Comparison of ENCODE assay signal across 1 cellular context in genomic region chr3:169764453-169765280, GRCh38.
A peak's percentile ranks its signal among the peaks of the same experiment; 100 is the strongest.
TF ChIP-seq lines count a peak whose summit lies in the region.

TERC (minus strand) TSS chr3:169765060.

TF ChIP-seq in K562, 482 proteins besides CTCF, POLR2A, EP300 and RAD21 (continued from another document and continues in another):
- TF ChIP-seq MLLT1 (IDR thresholded peaks at IDR 0.05) (peak; percentile 8 to 18; a peak in 1 of 4 replicates), SNIP1 (IDR thresholded peaks at IDR 0.05; ENCODE audit: low read depth) (no peak), BMI1 (IDR thresholded peaks at IDR 0.05; ENCODE audit: low read length) (no peak), TEAD1 (CRISPR knock-in tag; IDR thresholded peaks at IDR 0.05) (peak in 1 of 2 experiments; percentile 48; a peak in 1 of 4 replicates), TAF15 (IDR thresholded peaks at IDR 0.05; ENCODE audit: low read depth, low read length) (no peak), CLOCK (CRISPR knock-in tag; IDR thresholded peaks at IDR 0.05; ENCODE audit: borderline replicate concordance) (no peak), E2F4 (CRISPR knock-in tag; IDR thresholded peaks at IDR 0.05; ENCODE audit: low read depth) (no peak), ASH1L (IDR thresholded peaks at IDR 0.05; ENCODE audit: borderline replicate concordance, low read depth, partially characterized antibody) (no peak), HNRNPH1 (optimal IDR thresholded peaks at IDR 0.05; ENCODE audit: low read depth, low read length) (peak; percentile 95), PHF8 (IDR thresholded peaks at IDR 0.05; ENCODE audit: borderline replicate concordance, low read length) (peak; percentile 81), ZNF165 (CRISPR knock-in tag; IDR thresholded peaks at IDR 0.05; ENCODE audit: borderline replicate concordance) (no peak), POLR2G (IDR thresholded peaks at IDR 0.05; ENCODE audit: low read depth, low read length) (peak; percentile 100), ELK3 (CRISPR knock-in tag; IDR thresholded peaks at IDR 0.05) (no peak), NCOA1 (IDR thresholded peaks at IDR 0.05; ENCODE audit: low read depth) (no peak), ZNF407 (IDR thresholded peaks at IDR 0.05; ENCODE audit: low read depth) (no peak), NCOR1 (IDR thresholded peaks at IDR 0.05) (no peak), ZBTB17 (CRISPR knock-in tag; IDR thresholded peaks at IDR 0.05) (peak; percentile 60; the same call in 1 of the 2 replicates), HBP1 (CRISPR knock-in tag; IDR thresholded peaks at IDR 0.05) (0 out of 2 replicates have a peak, but pooled peaks have one; percentile 51), ZNF134 (CRISPR knock-in tag; conservative IDR thresholded peaks at IDR 0.05) (no peak), ZKSCAN8 (CRISPR knock-in tag; IDR thresholded peaks at IDR 0.05) (no peak), TSHZ1 (CRISPR knock-in tag; IDR thresholded peaks at IDR 0.05) (no peak), HMGN3 (IDR thresholded peaks at IDR 0.05; ENCODE audit: borderline replicate concordance, extremely low read depth, insufficient read length, low read depth, low read length) (no peak), ZFPM2 (CRISPR knock-in tag; IDR thresholded peaks at IDR 0.05) (no peak; the same call in 1 of the 2 replicates), STAT5B (CRISPR knock-in tag; IDR thresholded peaks at IDR 0.05) (no peak)
- TF ChIP-seq, protein P1, sequence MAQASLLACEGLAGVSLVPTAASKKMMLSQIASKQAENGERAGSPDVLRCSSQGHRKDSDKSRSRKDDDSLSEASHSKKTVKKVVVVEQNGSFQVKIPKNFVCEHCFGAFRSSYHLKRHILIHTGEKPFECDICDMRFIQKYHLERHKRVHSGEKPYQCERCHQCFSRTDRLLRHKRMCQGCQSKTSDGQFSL (CRISPR knock-in tag; IDR thresholded peaks at IDR 0.05), result peak; percentile 68; the same call in 1 of the 2 replicates
- TF ChIP-seq, protein P1 (tag; IDR thresholded peaks at IDR 0.05), result peak in 1 of 2 experiments; percentile 78; a peak in 2 of 4 replicates
- TF ChIP-seq, protein P2, sequence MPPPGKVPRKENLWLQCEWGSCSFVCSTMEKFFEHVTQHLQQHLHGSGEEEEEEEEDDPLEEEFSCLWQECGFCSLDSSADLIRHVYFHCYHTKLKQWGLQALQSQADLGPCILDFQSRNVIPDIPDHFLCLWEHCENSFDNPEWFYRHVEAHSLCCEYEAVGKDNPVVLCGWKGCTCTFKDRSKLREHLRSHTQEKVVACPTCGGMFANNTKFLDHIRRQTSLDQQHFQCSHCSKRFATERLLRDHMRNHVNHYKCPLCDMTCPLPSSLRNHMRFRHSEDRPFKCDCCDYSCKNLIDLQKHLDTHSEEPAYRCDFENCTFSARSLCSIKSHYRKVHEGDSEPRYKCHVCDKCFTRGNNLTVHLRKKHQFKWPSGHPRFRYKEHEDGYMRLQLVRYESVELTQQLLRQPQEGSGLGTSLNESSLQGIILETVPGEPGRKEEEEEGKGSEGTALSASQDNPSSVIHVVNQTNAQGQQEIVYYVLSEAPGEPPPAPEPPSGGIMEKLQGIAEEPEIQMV (tag; conservative IDR thresholded peaks at IDR 0.05; ENCODE audit: low read depth), result no peak
- TF ChIP-seq, protein P3, sequence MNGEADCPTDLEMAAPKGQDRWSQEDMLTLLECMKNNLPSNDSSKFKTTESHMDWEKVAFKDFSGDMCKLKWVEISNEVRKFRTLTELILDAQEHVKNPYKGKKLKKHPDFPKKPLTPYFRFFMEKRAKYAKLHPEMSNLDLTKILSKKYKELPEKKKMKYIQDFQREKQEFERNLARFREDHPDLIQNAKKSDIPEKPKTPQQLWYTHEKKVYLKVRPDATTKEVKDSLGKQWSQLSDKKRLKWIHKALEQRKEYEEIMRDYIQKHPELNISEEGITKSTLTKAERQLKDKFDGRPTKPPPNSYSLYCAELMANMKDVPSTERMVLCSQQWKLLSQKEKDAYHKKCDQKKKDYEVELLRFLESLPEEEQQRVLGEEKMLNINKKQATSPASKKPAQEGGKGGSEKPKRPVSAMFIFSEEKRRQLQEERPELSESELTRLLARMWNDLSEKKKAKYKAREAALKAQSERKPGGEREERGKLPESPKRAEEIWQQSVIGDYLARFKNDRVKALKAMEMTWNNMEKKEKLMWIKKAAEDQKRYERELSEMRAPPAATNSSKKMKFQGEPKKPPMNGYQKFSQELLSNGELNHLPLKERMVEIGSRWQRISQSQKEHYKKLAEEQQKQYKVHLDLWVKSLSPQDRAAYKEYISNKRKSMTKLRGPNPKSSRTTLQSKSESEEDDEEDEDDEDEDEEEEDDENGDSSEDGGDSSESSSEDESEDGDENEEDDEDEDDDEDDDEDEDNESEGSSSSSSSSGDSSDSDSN (IDR thresholded peaks at IDR 0.05; ENCODE audit: borderline replicate concordance in 1 of 2, low read depth in 2 of 2, low read length in 2 of 2), result peak in 1 of 2 experiments; percentile 48; a peak in 1 of 4 replicates
